In the genomic region with DNA sequence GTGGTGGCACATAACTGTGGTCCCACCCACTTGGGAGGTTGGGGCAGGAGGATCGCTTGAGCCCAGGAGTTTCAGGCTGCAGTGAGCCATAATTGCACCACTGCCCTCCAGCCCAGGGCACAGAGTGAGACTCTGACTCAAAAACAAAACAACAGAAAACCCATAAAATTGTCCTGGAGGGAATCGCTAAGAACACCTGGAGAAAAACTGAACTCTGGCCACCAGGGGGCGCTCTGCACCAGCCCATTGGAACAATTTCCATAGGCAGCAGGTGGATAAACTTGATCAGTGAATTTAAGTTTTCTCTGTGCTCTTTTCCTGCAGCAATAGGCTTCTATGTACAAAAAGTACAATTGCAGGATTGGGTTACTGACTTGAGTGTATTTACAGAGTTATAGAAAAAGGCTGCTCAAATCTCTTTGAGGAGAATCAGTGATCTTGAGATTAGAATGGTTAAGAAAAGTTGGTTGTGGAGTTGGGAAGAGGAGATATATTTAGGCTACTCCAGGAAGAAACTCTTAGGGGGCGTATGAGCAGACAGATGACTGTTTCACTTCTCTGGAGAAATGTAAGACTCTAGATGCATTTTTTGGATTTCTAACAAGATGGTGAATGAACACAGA, we compare ENCODE assay signal across 8 cellular contexts.
DNase-seq lines count a peak whose midpoint lies in the region; ATAC-seq and TF ChIP-seq lines count a peak whose summit lies in the region.

No MANE protein-coding gene starts in this region.

- no peaks in the 10 kb centered on the region for H3K27me3 Mint-ChIP-seq in activated CD4-positive, alpha-beta memory T cell treated with anti-CD3 and anti-CD28 coated beads, Interleukin-2, amount 10 ng/mL, durations not matched to agents 7 days and 5 days
- peaks cover 4% of the 10 kb centered on the region for H3K27me3 Mint-ChIP-seq in endothelial cell (ENCODE audit: unreplicated experiment)

- no peaks in the 10 kb centered on the region for H3K9me3 ChIP-seq in mucosa of descending colon

- no peaks in the 10 kb centered on the region for H3K36me3 Mint-ChIP-seq in activated CD4-positive, alpha-beta memory T cell treated with anti-CD3 and anti-CD28 coated beads, Interleukin-2, amount 10 ng/mL, durations not matched to agents 7 days and 5 days (ENCODE audit: low read depth)
- no peaks in the 10 kb centered on the region for H3K36me3 Mint-ChIP-seq in endothelial cell (ENCODE audit: low read depth, unreplicated experiment)

- no peak overlapping the region for H3K4me3 ChIP-seq in mucosa of descending colon

- no peaks in the 10 kb centered on the region for H3K4me1 ChIP-seq in mucosa of descending colon (ENCODE audit: low read depth)

- TF ChIP-seq CTCF in endothelial cell (IDR thresholded peaks at IDR 0.05; ENCODE audit: unreplicated experiment) (peak; percentile 96), mucosa of descending colon (IDR thresholded peaks at IDR 0.05) (peak; percentile 39)

- H3K27ac Mint-ChIP-seq in activated CD4-positive, alpha-beta memory T cell treated with anti-CD3 and anti-CD28 coated beads, Interleukin-2, amount 10 ng/mL, durations not matched to agents 7 days and 5 days: no peak overlapping the region
- no peak overlapping the region for H3K27ac Mint-ChIP-seq in endothelial cell (ENCODE audit: unreplicated experiment)

- no peaks in the 10 kb centered on the region for H3K36me3 ChIP-seq in mucosa of descending colon (ENCODE audit: low read depth)

- no peak overlapping the region for H3K4me3 Mint-ChIP-seq in activated CD4-positive, alpha-beta memory T cell treated with anti-CD3 and anti-CD28 coated beads, Interleukin-2, amount 10 ng/mL, durations not matched to agents 7 days and 5 days
- no peak overlapping the region for H3K4me3 Mint-ChIP-seq in endothelial cell (ENCODE audit: unreplicated experiment)

- intact Hi-C loops in mucosa of descending colon (cut with DNase I, micrococcal nuclease): loop anchor here (2.0 to 10.0 kb wide), 2 partner anchors 876 to 878 kb away; no protein-coding TSS in a partner anchor

- POLR2A ChIA-PET in activated CD4-positive, alpha-beta memory T cell treated with anti-CD3 and anti-CD28 coated beads, Interleukin-2, amount 10 ng/mL, durations not matched to agents 7 days and 5 days (lab: Charles Lee): no interaction called here

- no peaks in the 10 kb centered on the region for H3K4me1 Mint-ChIP-seq in activated CD4-positive, alpha-beta memory T cell treated with anti-CD3 and anti-CD28 coated beads, Interleukin-2, amount 10 ng/mL, durations not matched to agents 7 days and 5 days
- H3K4me1 Mint-ChIP-seq in endothelial cell (ENCODE audit: unreplicated experiment): no peaks in the 10 kb centered on the region

- CTCF ChIA-PET in activated CD4-positive, alpha-beta memory T cell treated with anti-CD3 and anti-CD28 coated beads, Interleukin-2, amount 10 ng/mL, durations not matched to agents 7 days and 5 days (lab: Charles Lee): interaction anchor here (1.9 to 4.2 kb wide), 2 partner anchors 876 to 880 kb away, joined by 6 to 14 read pairs; no protein-coding TSS in a partner anchor

- peaks cover 2% of the 10 kb centered on the region for H3K9me3 Mint-ChIP-seq in activated CD4-positive, alpha-beta memory T cell treated with anti-CD3 and anti-CD28 coated beads, Interleukin-2, amount 10 ng/mL, durations not matched to agents 7 days and 5 days
- H3K9me3 Mint-ChIP-seq in endothelial cell (ENCODE audit: unreplicated experiment): peaks cover 12% of the 10 kb centered on the region

- ATAC-seq in mucosa of descending colon (peak; percentile 49), HG03457 (IDR thresholded peaks at IDR 0.05; ENCODE audit: unreplicated experiment) (no peak)

- peak; percentile 69 for DNase-seq in AG20443 (ENCODE audit: low spot score)
- peak; percentile 57 for DNase-seq in H4 (ENCODE audit: low spot score)
- DNase-seq in NCI-H526 (lab: John Stamatoyannopoulos, UW): peak; percentile 10 to 78
- peak; percentile 58 for DNase-seq in activated CD4-positive, alpha-beta memory T cell treated with anti-CD3 and anti-CD28 coated beads, Interleukin-2, amount 10 ng/mL, durations not matched to agents 7 days and 5 days
- peak; percentile 77 for DNase-seq in endothelial cell (ENCODE audit: low spot score)
- peak; percentile 53 to 82 (median 74) for DNase-seq in mucosa of descending colon
- DNase-seq in stimulated activated CD8-positive, alpha-beta memory T cell treated with anti-CD3 and anti-CD28 coated beads, Interleukin-7, amount 100 ng/mL, for 1 hour (ENCODE audit: low read depth in 2 of 2): peak; percentile 5 to 28

Comparison
In these comparisons a context has a peak if more than half of its experiments do, and no peak if none do; other contexts are left out.
1. DNase-seq: peak in every context shown above with its lines; median percentile 77 in endothelial cell; 74 in mucosa of descending colon; 69 in AG20443; 58 in activated CD4-positive, alpha-beta memory T cell treated with anti-CD3 and anti-CD28 coated beads, Interleukin-2, amount 10 ng/mL, durations not matched to agents 7 days and 5 days; 57 in H4; 44 in NCI-H526; 16 in stimulated activated CD8-positive, alpha-beta memory T cell treated with anti-CD3 and anti-CD28 coated beads, Interleukin-7, amount 100 ng/mL, for 1 hour.